ENCODE assay signal across 10 cellular contexts in genomic region chr19:1539749-1540148, GRCh38. TPM values are rescaled to one million over a fixed set of nuclear protein-coding genes. Genes with fewer than 3 reads are reported as not detected.
"Had no signal": no experiment of that assay in that cellular context is flagged by ENCODE, and none has a peak within 500 bp of the region (broad histone marks: within the 10 kb centered on the region; RNA-seq: fewer than 3 reads in every experiment).

No MANE protein-coding gene starts in this region.

RNA-seq across cellular contexts. Expression of gene PLK5, which starts 15.9 kb away (rescaled TPM):
- total RNA-seq: PC-3, PC-9, Peyer's patch, Right ventricle myocardium inferior, Right ventricle myocardium superior, RPMI7951, SJCRH30, SJSA1, SK-MEL-5 had no signal
- polyA plus RNA-seq: SK-N-SH had no signal
